ENCODE assay signal across 19 cellular contexts in the genomic region with DNA sequence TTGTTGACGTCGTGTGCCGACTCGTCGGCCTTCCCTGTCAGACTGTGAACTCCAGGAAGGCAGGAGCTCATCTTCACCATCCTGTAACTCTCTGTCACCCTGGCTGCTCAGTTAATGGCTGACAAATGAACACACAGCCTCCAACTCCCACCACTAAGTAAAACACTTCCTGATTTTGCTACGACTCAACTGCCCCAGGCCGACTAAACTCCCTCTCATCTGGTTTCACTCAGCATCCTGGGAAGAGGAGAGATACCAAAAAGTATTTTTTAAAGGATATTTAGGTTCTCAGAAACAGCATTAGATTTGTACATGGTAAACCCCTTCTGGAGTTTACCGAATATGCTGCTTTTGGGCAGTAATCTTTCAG. TPM values are rescaled to one million over a fixed set of nuclear protein-coding genes. Genes with fewer than 3 reads are reported as not detected.
"Had no signal": no experiment of that assay in that cellular context is flagged by ENCODE, and none has a peak within 500 bp of the region (broad histone marks: within the 10 kb centered on the region; RNA-seq: fewer than 3 reads in every experiment).

No MANE protein-coding gene starts in this region.

- H3K27ac Mint-ChIP-seq: activated CD4-positive, alpha-beta memory T cell treated with anti-CD3 and anti-CD28 coated beads for 36 hours; activated CD4-positive, alpha-beta T cell treated with anti-CD3 and anti-CD28 coated beads for 36 hours; activated T-cell treated with anti-CD3 and anti-CD28 coated beads, Interleukin-2, amount 50 U/mL, for 24 hours; natural killer cell; stimulated activated naive B cell treated with anti-CD40 and anti-IgM and Interleukin-4, amounts not matched to agents 10 μg/mL and 1 μg/mL and 100 μg/mL, for 72 hours had no signal

- H3K27me3 ChIP-seq: colonic mucosa, tibial nerve, vagina had no signal

- H3K4me3 ChIP-seq: colonic mucosa, tibial nerve, vagina had no signal

- ATAC-seq: activated CD4-positive, alpha-beta T cell treated with anti-CD3 and anti-CD28 coated beads for 36 hours; left ventricle myocardium superior; natural killer cell; stimulated activated naive B cell treated with anti-CD40 and anti-IgM and Interleukin-4, amounts not matched to agents 10 μg/mL and 1 μg/mL and 100 μg/mL, for 72 hours had no signal

- H3K27ac ChIP-seq: colonic mucosa, tibial nerve, vagina, WERI-Rb-1 had no signal

- DNase-seq: activated CD4-positive, alpha-beta memory T cell treated with anti-CD3 and anti-CD28 coated beads for 36 hours; activated CD4-positive, alpha-beta T cell treated with anti-CD3 and anti-CD28 coated beads for 36 hours; activated effector memory CD4-positive, alpha-beta T cell treated with Interleukin-2 at 50 U/mL for 16 hours; activated naive CD4-positive, alpha-beta T cell treated with anti-CD3 and anti-CD28 coated beads, Interleukin-2, amount 50 U/mL, for 16 hours; activated T-cell treated with anti-CD3 and anti-CD28 coated beads, Interleukin-2, amount 50 U/mL, for 24 hours; caudate nucleus; colonic mucosa; hippocampal formation; left ventricle myocardium superior; mesenchymal stem cell; natural killer cell; nucleus accumbens; retina; stimulated activated naive B cell treated with anti-CD40 and anti-IgM and Interleukin-4, amounts not matched to agents 10 μg/mL and 1 μg/mL and 100 μg/mL, for 72 hours; T1000; WERI-Rb-1 had no signal

- H3K36me3 Mint-ChIP-seq: activated CD4-positive, alpha-beta memory T cell treated with anti-CD3 and anti-CD28 coated beads for 36 hours; natural killer cell; stimulated activated naive B cell treated with anti-CD40 and anti-IgM and Interleukin-4, amounts not matched to agents 10 μg/mL and 1 μg/mL and 100 μg/mL, for 72 hours had no signal

- H3K9me3 Mint-ChIP-seq: activated CD4-positive, alpha-beta memory T cell treated with anti-CD3 and anti-CD28 coated beads for 36 hours; activated T-cell treated with anti-CD3 and anti-CD28 coated beads, Interleukin-2, amount 50 U/mL, for 24 hours; natural killer cell; stimulated activated naive B cell treated with anti-CD40 and anti-IgM and Interleukin-4, amounts not matched to agents 10 μg/mL and 1 μg/mL and 100 μg/mL, for 72 hours had no signal

- H3K9me3 ChIP-seq: colonic mucosa, tibial nerve, vagina had no signal

- H3K36me3 ChIP-seq: colonic mucosa, tibial nerve, vagina, WERI-Rb-1 had no signal

- H3K4me1 ChIP-seq: colonic mucosa, vagina had no signal

- H3K4me3 Mint-ChIP-seq: activated CD4-positive, alpha-beta memory T cell treated with anti-CD3 and anti-CD28 coated beads for 36 hours; activated CD4-positive, alpha-beta T cell treated with anti-CD3 and anti-CD28 coated beads for 36 hours; activated T-cell treated with anti-CD3 and anti-CD28 coated beads, Interleukin-2, amount 50 U/mL, for 24 hours; natural killer cell; stimulated activated naive B cell treated with anti-CD40 and anti-IgM and Interleukin-4, amounts not matched to agents 10 μg/mL and 1 μg/mL and 100 μg/mL, for 72 hours had no signal

RNA-seq across cellular contexts. Expression of a gene that starts 18.2 kb away (rescaled TPM):
- total RNA-seq: activated CD4-positive, alpha-beta memory T cell treated with anti-CD3 and anti-CD28 coated beads for 36 hours; activated CD4-positive, alpha-beta T cell treated with anti-CD3 and anti-CD28 coated beads for 36 hours; left ventricle myocardium superior; tibial nerve had no signal
- polyA plus RNA-seq: keratinocyte had no signal
